ENCODE assay signal across 11 cellular contexts in the genomic region with DNA sequence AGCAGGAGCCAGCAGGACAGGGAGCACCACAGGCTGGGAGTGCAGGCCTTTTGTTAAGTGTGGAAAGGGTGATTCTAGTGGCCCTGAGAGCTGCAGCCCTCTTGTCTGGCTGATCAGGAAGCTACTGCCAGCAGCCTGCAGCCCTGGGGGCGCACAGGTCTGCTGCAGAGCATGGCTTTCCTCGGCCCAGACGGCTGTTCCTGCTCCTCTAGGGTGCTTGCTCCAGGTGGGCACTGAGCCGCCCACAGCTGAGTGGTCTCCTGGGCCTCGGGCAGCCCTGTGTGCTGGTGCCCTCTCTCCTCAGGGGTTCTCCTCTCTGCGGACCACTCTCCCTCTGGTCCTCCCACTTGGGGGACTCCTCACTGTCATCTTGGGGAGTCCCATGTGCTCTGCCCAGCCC.
A peak's percentile ranks its signal among the peaks of the same experiment; 100 is the strongest.
DNase-seq lines count a peak whose midpoint lies in the region; ATAC-seq and TF ChIP-seq lines count a peak whose summit lies in the region.
"Had no signal": no experiment of that assay in that cellular context is flagged by ENCODE, and none has a peak within 500 bp of the region (broad histone marks: within the 10 kb centered on the region; RNA-seq: fewer than 3 reads in every experiment).

No MANE protein-coding gene starts in this region.

- H3F3A ChIP-seq in OCI-LY1 (ENCODE audit: insufficient read depth, low read length), result peaks cover 3% of the 10 kb centered on the region; the same call in 1 of the 2 replicates

- H3K4me3 ChIP-seq in OCI-LY1 (ENCODE audit: low read depth, low read length, poor library complexity, severe bottlenecking), result peak overlapping the region; percentile 66
- H3K4me3 ChIP-seq: gastrocnemius medialis, PC-9 had no signal

- no peaks in the 10 kb centered on the region for H3K9me3 Mint-ChIP-seq in activated T-cell treated with anti-CD3 and anti-CD28 coated beads, Interleukin-2, amount 50 U/mL, for 24 hours
- H3K9me3 Mint-ChIP-seq in effector memory CD8-positive, alpha-beta T cell, result no peaks in the 10 kb centered on the region
- no peaks in the 10 kb centered on the region for H3K9me3 Mint-ChIP-seq in stimulated activated naive B cell treated with anti-CD40 and anti-IgM and Interleukin-4, amounts not matched to agents 10 μg/mL and 1 μg/mL and 100 μg/mL, for 72 hours

- no peak for TF ChIP-seq CTCF in OCI-LY1 (IDR thresholded peaks at IDR 0.05; ENCODE audit: low read length)

- H3K36me3 Mint-ChIP-seq in activated T-cell treated with anti-CD3 and anti-CD28 coated beads, Interleukin-2, amount 50 U/mL, for 24 hours (ENCODE audit: low read depth), result peaks cover 32% of the 10 kb centered on the region
- peaks cover 73% of the 10 kb centered on the region for H3K36me3 Mint-ChIP-seq in effector memory CD8-positive, alpha-beta T cell (ENCODE audit: insufficient read depth)
- H3K36me3 Mint-ChIP-seq in stimulated activated naive B cell treated with anti-CD40 and anti-IgM and Interleukin-4, amounts not matched to agents 10 μg/mL and 1 μg/mL and 100 μg/mL, for 72 hours, result peaks cover 23 to 49% of the 10 kb centered on the region in 2 donors

- DNase-seq in activated T-cell treated with anti-CD3 and anti-CD28 coated beads, Interleukin-2, amount 50 U/mL, for 24 hours, result no peak
- no peak for DNase-seq in activated T-cell treated with anti-CD3 and anti-CD28 coated beads, Interleukin-2, amount 50 U/mL, for 48 hours
- DNase-seq in effector memory CD8-positive, alpha-beta T cell, result no peak
- no peak for DNase-seq in stimulated activated naive B cell treated with anti-CD40 and anti-IgM and Interleukin-4, amounts not matched to agents 10 μg/mL and 1 μg/mL and 100 μg/mL, for 72 hours
- no peak for DNase-seq in SIG-M5 (lab: John Stamatoyannopoulos, UW)
- DNase-seq in activated effector memory CD4-positive, alpha-beta T cell treated with Interleukin-2 at 50 U/mL for 16 hours, result no peak
- DNase-seq: gastrocnemius medialis; PC-9; stimulated activated naive CD4-positive, alpha-beta T cell had no signal

- H3K27ac Mint-ChIP-seq in activated T-cell treated with anti-CD3 and anti-CD28 coated beads, Interleukin-2, amount 50 U/mL, for 24 hours, result peak overlapping the region; percentile 98
- peak overlapping the region; percentile 93 to 96 for H3K27ac Mint-ChIP-seq in effector memory CD8-positive, alpha-beta T cell
- peak overlapping the region; percentile 98 for H3K27ac Mint-ChIP-seq in stimulated activated naive B cell treated with anti-CD40 and anti-IgM and Interleukin-4, amounts not matched to agents 10 μg/mL and 1 μg/mL and 100 μg/mL, for 72 hours

- no peaks in the 10 kb centered on the region for H4K20me1 ChIP-seq in OCI-LY1 (ENCODE audit: insufficient read depth, low read length)

- peak overlapping the region; percentile 99 for H3K4me3 Mint-ChIP-seq in activated T-cell treated with anti-CD3 and anti-CD28 coated beads, Interleukin-2, amount 50 U/mL, for 24 hours
- peak overlapping the region; percentile 98 to 99 for H3K4me3 Mint-ChIP-seq in effector memory CD8-positive, alpha-beta T cell
- H3K4me3 Mint-ChIP-seq in stimulated activated naive B cell treated with anti-CD40 and anti-IgM and Interleukin-4, amounts not matched to agents 10 μg/mL and 1 μg/mL and 100 μg/mL, for 72 hours, result peak overlapping the region; percentile 97 to 98

- H3K9ac ChIP-seq in OCI-LY1 (ENCODE audit: low read length), result peak overlapping the region; percentile 38; the same call in 1 of the 2 replicates

- H3K27me3 Mint-ChIP-seq in activated T-cell treated with anti-CD3 and anti-CD28 coated beads, Interleukin-2, amount 50 U/mL, for 24 hours, result no peaks in the 10 kb centered on the region
- H3K27me3 Mint-ChIP-seq in effector memory CD8-positive, alpha-beta T cell, result no peaks in the 10 kb centered on the region
- no peaks in the 10 kb centered on the region for H3K27me3 Mint-ChIP-seq in stimulated activated naive B cell treated with anti-CD40 and anti-IgM and Interleukin-4, amounts not matched to agents 10 μg/mL and 1 μg/mL and 100 μg/mL, for 72 hours

- peaks cover 92% of the 10 kb centered on the region for H3K79me2 ChIP-seq in OCI-LY1 (ENCODE audit: insufficient read depth, low read length)

- peaks cover 43% of the 10 kb centered on the region; the same call in 1 of the 2 replicates for H3K36me3 ChIP-seq in OCI-LY1 (ENCODE audit: insufficient read depth, low read length)
- H3K36me3 ChIP-seq: gastrocnemius medialis had no signal

- H3K9me2 ChIP-seq in OCI-LY1 (ENCODE audit: low read depth, low read length), result no peaks in the 10 kb centered on the region

- peak overlapping the region; percentile 68 for H3K4me2 ChIP-seq in OCI-LY1 (ENCODE audit: low read length)
- H3K4me2 ChIP-seq: PC-9 had no signal

- no peaks in the 10 kb centered on the region for H3K9me3 ChIP-seq in OCI-LY1 (ENCODE audit: low read length)
- H3K9me3 ChIP-seq: gastrocnemius medialis had no signal

- H3K27ac ChIP-seq in OCI-LY1 (ENCODE audit: low read depth, low read length, poor library complexity, severe bottlenecking), result peak overlapping the region; percentile 86
- H3K27ac ChIP-seq: gastrocnemius medialis, PC-9 had no signal

- peaks cover 96% of the 10 kb centered on the region for H3K4me1 ChIP-seq in OCI-LY1 (ENCODE audit: insufficient read depth, low read length, severe bottlenecking)

- ATAC-seq in effector memory CD8-positive, alpha-beta T cell (replicated peaks), result no peak
- no peak for ATAC-seq in stimulated activated naive B cell treated with anti-CD40 and anti-IgM and Interleukin-4, amounts not matched to agents 10 μg/mL and 1 μg/mL and 100 μg/mL, for 72 hours (replicated peaks)
- ATAC-seq in HG02759 (IDR thresholded peaks at IDR 0.05; ENCODE audit: unreplicated experiment), result no peak
- ATAC-seq: gastrocnemius medialis had no signal

- no peaks in the 10 kb centered on the region for H3K27me3 ChIP-seq in OCI-LY1 (ENCODE audit: insufficient read depth, low read length)
- H3K27me3 ChIP-seq: gastrocnemius medialis had no signal

- no peak overlapping the region for H2AFZ ChIP-seq in OCI-LY1 (ENCODE audit: low read length)
- H2AFZ ChIP-seq: PC-9 had no signal

- H3K4me1 Mint-ChIP-seq in activated T-cell treated with anti-CD3 and anti-CD28 coated beads, Interleukin-2, amount 50 U/mL, for 24 hours (ENCODE audit: low read depth), result peaks cover 95% of the 10 kb centered on the region
- H3K4me1 Mint-ChIP-seq in effector memory CD8-positive, alpha-beta T cell (ENCODE audit: low read depth in 2 of 2), result peaks cover 79 to 95% of the 10 kb centered on the region in 2 donors
- peaks cover 65 to 95% of the 10 kb centered on the region in 2 donors for H3K4me1 Mint-ChIP-seq in stimulated activated naive B cell treated with anti-CD40 and anti-IgM and Interleukin-4, amounts not matched to agents 10 μg/mL and 1 μg/mL and 100 μg/mL, for 72 hours
